ENCODE assay signal across 8 cellular contexts in genomic region chr22:25057013-25057881, GRCh38.
A peak's percentile ranks its signal among the peaks of the same experiment; 100 is the strongest.
DNase-seq lines count a peak whose midpoint lies in the region; ATAC-seq, FAIRE-seq and TF ChIP-seq lines count a peak whose summit lies in the region.

No MANE protein-coding gene starts in this region.

- H3K27ac ChIP-seq in A673 (ENCODE audit: low read depth, low read length, poor library complexity, severe bottlenecking) (no peak overlapping the region), cingulate gyrus (ENCODE audit: low read depth, low read length) (peak overlapping the region; percentile 10)

- no peak overlapping the region for H3K4me3 Mint-ChIP-seq in activated CD4-positive, alpha-beta T cell treated with anti-CD3 and anti-CD28 coated beads, Interleukin-2, amount 10 ng/mL, durations not matched to agents 7 days and 5 days

- peak; percentile 89 for TF ChIP-seq CTCF in A673 (conservative IDR thresholded peaks at IDR 0.05; ENCODE audit: low read depth, low read length)

- ATAC-seq in HG03097 (IDR thresholded peaks at IDR 0.05; ENCODE audit: low FRiP score, unreplicated experiment): no peak

- BruUV-seq in A673 (replicated peaks; lab: Mats Ljungman, UMichigan): no TSS peak

- H3K27me3 ChIP-seq in A673 (replicated peaks; ENCODE audit: insufficient read depth, low read depth, low read length, poor library complexity): no peaks in the 10 kb centered on the region

- no peaks in the 10 kb centered on the region for H3K4me1 ChIP-seq in A673 (ENCODE audit: insufficient read depth, low read length, poor library complexity, severe bottlenecking)

- no peak overlapping the region for H3K4me3 ChIP-seq in A673 (ENCODE audit: low read depth, low read length, poor library complexity, severe bottlenecking)

- POLR2A ChIA-PET in A673 (lab: Charles Lee; ENCODE audit: low non-redundant PET): interaction anchor here (0.6 kb wide), 1 partner anchor 49 kb away, joined by 3 read pairs; no protein-coding TSS in a partner anchor
- POLR2A ChIA-PET in activated CD4-positive, alpha-beta T cell treated with anti-CD3 and anti-CD28 coated beads, Interleukin-2, amount 10 ng/mL, durations not matched to agents 7 days and 5 days (lab: Charles Lee): no interaction called here

- DNase-seq in A673 (ENCODE audit: low spot score) (peak; percentile 67), GM18507 (ENCODE audit: extremely low spot score, insufficient read length, low read depth) (no peak), NCI-H2227 (lab: John Stamatoyannopoulos, UW; ENCODE audit: unreplicated experiment) (peak; percentile 74), medulla oblongata (ENCODE audit: extremely low spot score) (peak; percentile 50)
- DNase-seq in activated CD4-positive, alpha-beta T cell treated with anti-CD3 and anti-CD28 coated beads, Interleukin-2, amount 10 ng/mL, durations not matched to agents 7 days and 5 days: peak; percentile 79
- DNase-seq in stimulated activated CD8-positive, alpha-beta memory T cell treated with anti-CD3 and anti-CD28 coated beads, Interleukin-4, amount 100 ng/mL, for 24 hours (ENCODE audit: low read depth): peak; percentile 73

- H3K36me3 Mint-ChIP-seq in activated CD4-positive, alpha-beta T cell treated with anti-CD3 and anti-CD28 coated beads, Interleukin-2, amount 10 ng/mL, durations not matched to agents 7 days and 5 days (ENCODE audit: low read depth): peaks cover 5% of the 10 kb centered on the region

- FAIRE-seq in GM18507 (lab: Jason Lieb, UNC): peak; percentile 53

- H3K4me1 Mint-ChIP-seq in activated CD4-positive, alpha-beta T cell treated with anti-CD3 and anti-CD28 coated beads, Interleukin-2, amount 10 ng/mL, durations not matched to agents 7 days and 5 days: peaks cover 48% of the 10 kb centered on the region

- H3K36me3 ChIP-seq in A673 (ENCODE audit: insufficient read depth, low read length, poor library complexity, severe bottlenecking): no peaks in the 10 kb centered on the region

- H3K27me3 Mint-ChIP-seq in activated CD4-positive, alpha-beta T cell treated with anti-CD3 and anti-CD28 coated beads, Interleukin-2, amount 10 ng/mL, durations not matched to agents 7 days and 5 days: no peaks in the 10 kb centered on the region

- peaks cover 2% of the 10 kb centered on the region for H3K9me3 Mint-ChIP-seq in activated CD4-positive, alpha-beta T cell treated with anti-CD3 and anti-CD28 coated beads, Interleukin-2, amount 10 ng/mL, durations not matched to agents 7 days and 5 days

- intact Hi-C loops in A673 (cut with micrococcal nuclease; ENCODE audit: unreplicated experiment): no loop called here

- H3K27ac Mint-ChIP-seq in activated CD4-positive, alpha-beta T cell treated with anti-CD3 and anti-CD28 coated beads, Interleukin-2, amount 10 ng/mL, durations not matched to agents 7 days and 5 days: no peak overlapping the region

- no peaks in the 10 kb centered on the region for H3K9me3 ChIP-seq in A673 (ENCODE audit: low read depth, low read length, poor library complexity, severe bottlenecking)

- CTCF ChIA-PET in A673 (lab: Charles Lee): interaction anchor here (0.6 to 1.8 kb wide), 6 partner anchors 115 to 288 kb away, joined by 3 to 12 read pairs (median 4); no protein-coding TSS in a partner anchor
- CTCF ChIA-PET in activated CD4-positive, alpha-beta T cell treated with anti-CD3 and anti-CD28 coated beads, Interleukin-2, amount 10 ng/mL, durations not matched to agents 7 days and 5 days (lab: Charles Lee): interaction anchor here (0.6 to 2.4 kb wide), 12 partner anchors 8 to 126 kb away, joined by 3 to 15 read pairs (median 4); no protein-coding TSS in a partner anchor
